23 cellular contexts compared by ENCODE assay signal in genomic region chr12:129312048-129312447, GRCh38.
A peak's percentile ranks its signal among the peaks of the same experiment; 100 is the strongest.
DNase-seq lines count a peak whose midpoint lies in the region; ATAC-seq and TF ChIP-seq lines count a peak whose summit lies in the region.
"Had no signal": no experiment of that assay in that cellular context is flagged by ENCODE, and none has a peak within 500 bp of the region (broad histone marks: within the 10 kb centered on the region; RNA-seq: fewer than 3 reads in every experiment).

No MANE protein-coding gene starts in this region.

- no peaks in the 10 kb centered on the region for H3F3A ChIP-seq in GM23338 (replicated peaks; ENCODE audit: low read depth)

- H4K8ac ChIP-seq in mesendoderm (ENCODE audit: low read depth, low read length) = no peak overlapping the region

- peak; percentile 18 for DNase-seq in GM23338 (ENCODE audit: low spot score)
- DNase-seq in NB4 (ENCODE audit: low read depth) = peak; percentile 19
- DNase-seq in astrocyte of the hippocampus (ENCODE audit: low read depth, low spot score) = peak; percentile 50
- DNase-seq in mesendoderm = peak; percentile 35
- DNase-seq in cortex of kidney (lab: John Stamatoyannopoulos, UW) = no peak
- no peak for DNase-seq in activated naive CD4-positive, alpha-beta T cell treated with anti-CD3 and anti-CD28 coated beads, Interleukin-2, amount 50 U/mL, for 72 hours (ENCODE audit: low spot score in 2 of 2)
- DNase-seq in activated naive CD8-positive, alpha-beta T cell treated with anti-CD3 and anti-CD28 coated beads, Interleukin-2, amount 50 U/mL, for 24 hours = no peak
- no peak for DNase-seq in A172 (ENCODE audit: low spot score)
- DNase-seq: Caco-2; CD4-positive, alpha-beta T cell; GF-D8; GM23248; Karpas-422; NCI-H1092 treated with DMSO at 0.1 percent for 48 hours; NCI-H146; NCI-H2029 treated with DMSO at 0.1 percent for 48 hours; NCI-H2171 treated with DMSO at 0.1 percent for 48 hours; NCI-H446 treated with DMSO at 0.1 percent for 48 hours; NCI-H82; SIG-M5 had no signal

- no peaks in the 10 kb centered on the region for H3K4me1 Mint-ChIP-seq in GM23338
- no peaks in the 10 kb centered on the region for H3K4me1 Mint-ChIP-seq in activated naive CD8-positive, alpha-beta T cell treated with anti-CD3 and anti-CD28 coated beads, Interleukin-2, amount 50 U/mL, for 24 hours

- no peak overlapping the region for H2AK5ac ChIP-seq in mesendoderm (ENCODE audit: low read length)

- no peak overlapping the region for H3K23ac ChIP-seq in mesendoderm (ENCODE audit: low read length)

- no peak for TF ChIP-seq POLR2A in NB4 (IDR thresholded peaks at IDR 0.05; ENCODE audit: extremely low read depth, insufficient read length)

- H3K4me3 ChIP-seq in GM23338 = no peak overlapping the region
- no peak overlapping the region for H3K4me3 ChIP-seq in NB4 (ENCODE audit: low read depth, low read length)
- H3K4me3 ChIP-seq in mesendoderm (ENCODE audit: low read length) = no peak overlapping the region
- H3K4me3 ChIP-seq: A549, GM23248 had no signal

- no peak overlapping the region for H3K4ac ChIP-seq in mesendoderm (ENCODE audit: low read depth, low read length)

- peaks cover 97% of the 10 kb centered on the region for H3K9me3 Mint-ChIP-seq in GM23338
- peaks cover 11 to 29% of the 10 kb centered on the region in 2 donors for H3K9me3 Mint-ChIP-seq in activated naive CD4-positive, alpha-beta T cell treated with anti-CD3 and anti-CD28 coated beads, Interleukin-2, amount 50 U/mL, for 72 hours
- peaks cover 9% of the 10 kb centered on the region for H3K9me3 Mint-ChIP-seq in activated naive CD8-positive, alpha-beta T cell treated with anti-CD3 and anti-CD28 coated beads, Interleukin-2, amount 50 U/mL, for 24 hours

- ATAC-seq in GM23338 = no peak
- no peak for ATAC-seq in activated naive CD4-positive, alpha-beta T cell treated with anti-CD3 and anti-CD28 coated beads, Interleukin-2, amount 50 U/mL, for 72 hours
- ATAC-seq in activated naive CD8-positive, alpha-beta T cell treated with anti-CD3 and anti-CD28 coated beads, Interleukin-2, amount 50 U/mL, for 24 hours = no peak
- ATAC-seq: A549, SK-N-SH treated with all-trans-retinoic acid at 6 μM for 48 hours had no signal

- no peak overlapping the region for H3K27ac Mint-ChIP-seq in GM23338
- H3K27ac Mint-ChIP-seq in activated naive CD4-positive, alpha-beta T cell treated with anti-CD3 and anti-CD28 coated beads, Interleukin-2, amount 50 U/mL, for 72 hours = no peak overlapping the region
- no peak overlapping the region for H3K27ac Mint-ChIP-seq in activated naive CD8-positive, alpha-beta T cell treated with anti-CD3 and anti-CD28 coated beads, Interleukin-2, amount 50 U/mL, for 24 hours
- H3K27ac Mint-ChIP-seq: CD4-positive, alpha-beta T cell had no signal

- H2BK120ac ChIP-seq in mesendoderm (ENCODE audit: low read depth, low read length) = no peak overlapping the region

- H3K9me2 ChIP-seq in GM23338 (ENCODE audit: insufficient read depth) = no peaks in the 10 kb centered on the region

- H3K4me1 ChIP-seq in GM23338 (ENCODE audit: insufficient read depth) (no peaks in the 10 kb centered on the region), mesendoderm (ENCODE audit: control insufficient read depth, low read depth, low read length) (no peaks in the 10 kb centered on the region)
- H3K4me1 ChIP-seq: A549, Caco-2 had no signal

- no CpG with 5 or more reads among the region's 4 CpGs for WGBS in mesendoderm (ENCODE audit: extremely low coverage, insufficient coverage, low lambda C conversion rate)

- H4K20me1 ChIP-seq in GM23338 (replicated peaks; ENCODE audit: insufficient read depth) = no peaks in the 10 kb centered on the region

- H3K9ac ChIP-seq in mesendoderm (ENCODE audit: low read length) = no peak overlapping the region
- H3K9ac ChIP-seq: GM23248 had no signal

- no peaks in the 10 kb centered on the region for H3K27me3 ChIP-seq in GM23338 (ENCODE audit: insufficient read depth)
- no peaks in the 10 kb centered on the region for H3K27me3 ChIP-seq in mesendoderm (ENCODE audit: insufficient read depth, low read length, poor library complexity)

- H3K27ac ChIP-seq in GM23338 (ENCODE audit: low read depth) (no peak overlapping the region), mesendoderm (ENCODE audit: low read depth, low read length) (no peak overlapping the region)
- H3K27ac ChIP-seq: A549, GM23248, RWPE1 had no signal

- no peak overlapping the region for H4K5ac ChIP-seq in mesendoderm (ENCODE audit: low read length)

- H2AFZ ChIP-seq in GM23338 = no peak overlapping the region
- H2AFZ ChIP-seq: GM23248 had no signal

- peaks cover 3% of the 10 kb centered on the region for H3K27me3 Mint-ChIP-seq in GM23338 (ENCODE audit: insufficient read depth, low read depth, poor library complexity)
- no peaks in the 10 kb centered on the region for H3K27me3 Mint-ChIP-seq in activated naive CD8-positive, alpha-beta T cell treated with anti-CD3 and anti-CD28 coated beads, Interleukin-2, amount 50 U/mL, for 24 hours
- H3K27me3 Mint-ChIP-seq: CD4-positive, alpha-beta T cell had no signal

- no peaks in the 10 kb centered on the region for H3K79me1 ChIP-seq in mesendoderm (ENCODE audit: low read length)

- no peak for TF ChIP-seq CTCF in GM23338 (conservative IDR thresholded peaks at IDR 0.05; ENCODE audit: low read depth in 2 of 2)
- no peak for TF ChIP-seq CTCF in NB4 (IDR thresholded peaks at IDR 0.05; ENCODE audit: low read depth, low read length)

- no peak overlapping the region for H3K56ac ChIP-seq in mesendoderm (ENCODE audit: low read length)

- H3K36me3 ChIP-seq in GM23338 (ENCODE audit: insufficient read depth) (no peaks in the 10 kb centered on the region), mesendoderm (ENCODE audit: control insufficient read depth, insufficient read depth, low read length) (no peaks in the 10 kb centered on the region)

- no peak overlapping the region for H3K4me3 Mint-ChIP-seq in GM23338
- H3K4me3 Mint-ChIP-seq in activated naive CD8-positive, alpha-beta T cell treated with anti-CD3 and anti-CD28 coated beads, Interleukin-2, amount 50 U/mL, for 24 hours = no peak overlapping the region
- H3K4me3 Mint-ChIP-seq: CD4-positive, alpha-beta T cell had no signal

- H3K18ac ChIP-seq in mesendoderm (ENCODE audit: low read length) = no peak overlapping the region

- no peak overlapping the region for H2BK5ac ChIP-seq in mesendoderm (ENCODE audit: low read length)

- H2BK15ac ChIP-seq in mesendoderm (replicated peaks; ENCODE audit: low read depth) = no peak overlapping the region

- no peaks in the 10 kb centered on the region for H3K79me2 ChIP-seq in GM23338 (replicated peaks; ENCODE audit: insufficient read depth)
- no peaks in the 10 kb centered on the region for H3K79me2 ChIP-seq in mesendoderm (ENCODE audit: control insufficient read depth, insufficient read depth, low read length)

- peaks cover 47% of the 10 kb centered on the region for H3K36me3 Mint-ChIP-seq in GM23338 (ENCODE audit: low read depth)
- H3K36me3 Mint-ChIP-seq in activated naive CD4-positive, alpha-beta T cell treated with anti-CD3 and anti-CD28 coated beads, Interleukin-2, amount 50 U/mL, for 72 hours = peaks cover 0 to 6% of the 10 kb centered on the region in 2 donors
- no peaks in the 10 kb centered on the region for H3K36me3 Mint-ChIP-seq in activated naive CD8-positive, alpha-beta T cell treated with anti-CD3 and anti-CD28 coated beads, Interleukin-2, amount 50 U/mL, for 24 hours (ENCODE audit: low read depth)

- no peak overlapping the region for H3K4me2 ChIP-seq in GM23338
- H3K4me2 ChIP-seq in mesendoderm (ENCODE audit: low read length) = no peak overlapping the region
- H3K4me2 ChIP-seq: A549 had no signal

TF ChIP-seq in GM23338, 12 proteins besides CTCF, POLR2A, EP300 and RAD21:
- TF ChIP-seq POLR2AphosphoS5 (IDR thresholded peaks at IDR 0.05; ENCODE audit: low read depth) (no peak), REST (IDR thresholded peaks at IDR 0.05; ENCODE audit: unreplicated experiment) (peak; percentile 67)

Comparison
In these comparisons a context has a peak if more than half of its experiments do, and no peak if none do; other contexts are left out.
1. DNase-seq: peak in GM23338 (single experiment), NB4 (single experiment), astrocyte of the hippocampus (single experiment) and mesendoderm (single experiment); none in cortex of kidney (single experiment), activated naive CD4-positive, alpha-beta T cell treated with anti-CD3 and anti-CD28 coated beads, Interleukin-2, amount 50 U/mL, for 72 hours (0 of 2), activated naive CD8-positive, alpha-beta T cell treated with anti-CD3 and anti-CD28 coated beads, Interleukin-2, amount 50 U/mL, for 24 hours (single experiment) and A172 (single experiment).